Comparison of ENCODE assay signal across 20 cellular contexts in genomic region chr5:168707646-168708300, GRCh38.
DNase-seq lines count a peak whose midpoint lies in the region; ATAC-seq and TF ChIP-seq lines count a peak whose summit lies in the region.
"Had no signal": no experiment of that assay in that cellular context is flagged by ENCODE, and none has a peak within 500 bp of the region (broad histone marks: within the 10 kb centered on the region; RNA-seq: fewer than 3 reads in every experiment).

No MANE protein-coding gene starts in this region.

- peak; percentile 6 for ATAC-seq in stimulated activated memory B cell treated with anti-CD40 and anti-IgM and Interleukin-4, amounts not matched to agents 10 μg/mL and 1 μg/mL and 100 μg/mL, for 72 hours
- no peak for ATAC-seq in psoas muscle
- ATAC-seq: HCT116, PC-3 had no signal

- H3K27ac Mint-ChIP-seq in stimulated activated memory B cell treated with anti-CD40 and anti-IgM and Interleukin-4, amounts not matched to agents 10 μg/mL and 1 μg/mL and 100 μg/mL, for 72 hours, result no peak overlapping the region
- H3K27ac Mint-ChIP-seq: CD4-positive, CD25-positive, alpha-beta regulatory T cell; IgD-negative memory B cell had no signal

- intact Hi-C loops in psoas muscle (cut with DNase I), result no loop called here

- no peaks in the 10 kb centered on the region for H3K36me3 Mint-ChIP-seq in stimulated activated memory B cell treated with anti-CD40 and anti-IgM and Interleukin-4, amounts not matched to agents 10 μg/mL and 1 μg/mL and 100 μg/mL, for 72 hours
- H3K36me3 Mint-ChIP-seq: CD4-positive, CD25-positive, alpha-beta regulatory T cell; IgD-negative memory B cell had no signal

- in situ Hi-C loops in G401 (cut with HindIII; ENCODE audit: low sequenced_read_pairs), result no loop called here

- no peak overlapping the region for H3K27ac ChIP-seq in psoas muscle
- H3K27ac ChIP-seq: BLaER1, KMS-11 had no signal

- no peak overlapping the region for H3K4me3 Mint-ChIP-seq in stimulated activated memory B cell treated with anti-CD40 and anti-IgM and Interleukin-4, amounts not matched to agents 10 μg/mL and 1 μg/mL and 100 μg/mL, for 72 hours
- H3K4me3 Mint-ChIP-seq: CD4-positive, CD25-positive, alpha-beta regulatory T cell; IgD-negative memory B cell had no signal

- DNase-seq in G401 (ENCODE audit: low spot score) (peak; percentile 89), cerebellar cortex (ENCODE audit: low spot score) (peak; percentile 86), islet precursor cell (peak; percentile 42), psoas muscle (no peak), NCI-H1092 treated with DMSO at 0.1 percent for 48 hours (lab: John Stamatoyannopoulos, UW) (no peak)
- no peak for DNase-seq in activated naive CD4-positive, alpha-beta T cell (lab: John Stamatoyannopoulos, UW)
- DNase-seq: CD4-positive, CD25-positive, alpha-beta regulatory T cell; GOT3; MM.1S; NCI-H1694; NCI-H2029 treated with DMSO at 0.1 percent for 48 hours; NCI-H446 treated with DMSO at 0.1 percent for 48 hours; NCI-H526; NK-92 treated with Interleukin-12 subunit alpha and Interleukin-12 subunit beta, amount 100 ng/mL, for 24 hours; PC-3 had no signal

- H3K4me1 Mint-ChIP-seq in stimulated activated memory B cell treated with anti-CD40 and anti-IgM and Interleukin-4, amounts not matched to agents 10 μg/mL and 1 μg/mL and 100 μg/mL, for 72 hours, result no peaks in the 10 kb centered on the region
- H3K4me1 Mint-ChIP-seq: CD4-positive, CD25-positive, alpha-beta regulatory T cell had no signal

- H3K4me1 ChIP-seq in psoas muscle, result no peaks in the 10 kb centered on the region

- no peaks in the 10 kb centered on the region for H3K27me3 Mint-ChIP-seq in stimulated activated memory B cell treated with anti-CD40 and anti-IgM and Interleukin-4, amounts not matched to agents 10 μg/mL and 1 μg/mL and 100 μg/mL, for 72 hours
- H3K27me3 Mint-ChIP-seq: CD4-positive, CD25-positive, alpha-beta regulatory T cell had no signal

- 85 to 91% (median 88%) methylated on average over 9 of the region's 9 CpGs for WGBS in psoas muscle, 3 donors

- no peaks in the 10 kb centered on the region for H3K9me3 ChIP-seq in psoas muscle
- H3K9me3 ChIP-seq: BLaER1 had no signal

- H3K27me3 ChIP-seq in psoas muscle (ENCODE audit: insufficient read depth in 3 of 3, low read length in 2 of 3), result peaks cover 0 to 2% (median 0%) of the 10 kb centered on the region in 3 donors
- H3K27me3 ChIP-seq: BLaER1 had no signal

- TF ChIP-seq CTCF in psoas muscle (IDR thresholded peaks at IDR 0.05), result no peak

- no peaks in the 10 kb centered on the region for H3K9me3 Mint-ChIP-seq in stimulated activated memory B cell treated with anti-CD40 and anti-IgM and Interleukin-4, amounts not matched to agents 10 μg/mL and 1 μg/mL and 100 μg/mL, for 72 hours
- H3K9me3 Mint-ChIP-seq: IgD-negative memory B cell had no signal

- no peak overlapping the region for H3K4me3 ChIP-seq in psoas muscle
- H3K4me3 ChIP-seq: BLaER1 had no signal

- no peaks in the 10 kb centered on the region for H3K36me3 ChIP-seq in psoas muscle (ENCODE audit: insufficient read depth in 1 of 2, low read depth in 1 of 2)
- H3K36me3 ChIP-seq: BLaER1 had no signal

Comparison
In these comparisons a context has a peak if more than half of its experiments do, and no peak if none do; other contexts are left out.
1. DNase-seq: peak in G401 (single experiment), cerebellar cortex (single experiment) and islet precursor cell (single experiment); none in psoas muscle (0 of 2), NCI-H1092 treated with DMSO at 0.1 percent for 48 hours (single experiment) and activated naive CD4-positive, alpha-beta T cell (0 of 4).